ENCODE assay signal across 31 cellular contexts in genomic region chr22:33025675-33026074, GRCh38. TPM values are rescaled to one million over a fixed set of nuclear protein-coding genes. Genes with fewer than 3 reads are reported as not detected.
"Had no signal": no experiment of that assay in that cellular context is flagged by ENCODE, and none has a peak within 500 bp of the region (broad histone marks: within the 10 kb centered on the region; RNA-seq: fewer than 3 reads in every experiment).

No MANE protein-coding gene starts in this region.

- H3K4me3 Mint-ChIP-seq: effector memory CD8-positive, alpha-beta T cell; endodermal cell; mesothelial cell of epicardium; naive B cell had no signal

- H3K27ac ChIP-seq: coronary artery, dorsolateral prefrontal cortex, epithelial cell of prostate, esophagus squamous epithelium, gastrocnemius medialis, heart right ventricle, left lung, lower lobe of right lung had no signal

- H3K4me3 ChIP-seq: coronary artery, dorsolateral prefrontal cortex, esophagus squamous epithelium, gastrocnemius medialis, heart right ventricle, left lung, lower lobe of right lung, mucosa of descending colon had no signal

- H3K36me3 Mint-ChIP-seq: mesothelial cell of epicardium had no signal

- H3K9me3 ChIP-seq: esophagus squamous epithelium, gastrocnemius medialis, heart right ventricle, left lung, lower lobe of right lung, mucosa of descending colon had no signal

- FAIRE-seq: colon, endometrium, islet of Langerhans, keratinocyte had no signal

- H3K36me3 ChIP-seq: esophagus squamous epithelium, gastrocnemius medialis, heart right ventricle, left lung, lower lobe of right lung had no signal

- H3K9me3 Mint-ChIP-seq: effector memory CD8-positive, alpha-beta T cell; endodermal cell; mesothelial cell of epicardium; naive B cell had no signal

- H3K27ac Mint-ChIP-seq: effector memory CD8-positive, alpha-beta T cell; endodermal cell; mesothelial cell of epicardium; naive B cell had no signal

- DNase-seq: dermis blood vessel endothelial cell; dorsolateral prefrontal cortex; effector CD4-positive, alpha-beta T cell; effector memory CD8-positive, alpha-beta T cell; endodermal cell; erythroblast; esophagus squamous epithelium; foreskin fibroblast; foreskin melanocyte; gastrocnemius medialis; glutamatergic neuron; heart right ventricle; hippocampal formation; left cardiac atrium; left lung; left ventricle myocardium superior; lower lobe of right lung; mesenchymal stem cell; mucosa of descending colon; naive B cell had no signal

- H3K4me1 ChIP-seq: esophagus squamous epithelium, gastrocnemius medialis, heart right ventricle, left lung, lower lobe of right lung had no signal

- ATAC-seq: effector memory CD8-positive, alpha-beta T cell; esophagus mucosa; gastrocnemius medialis; heart right ventricle; left lung; left ventricle myocardium superior; mucosa of descending colon had no signal

- H3K27me3 ChIP-seq: dorsolateral prefrontal cortex had no signal

RNA-seq across cellular contexts. Expression of gene SYN3, which starts 32.5 kb away (rescaled TPM):
- total RNA-seq: esophagus mucosa, glomerular endothelial cell, kidney epithelial cell, left ventricle myocardium superior, myocyte had no signal
- polyA plus RNA-seq: keratinocyte had no signal
